Comparison of ENCODE assay signal across 8 cellular contexts in the genomic region with DNA sequence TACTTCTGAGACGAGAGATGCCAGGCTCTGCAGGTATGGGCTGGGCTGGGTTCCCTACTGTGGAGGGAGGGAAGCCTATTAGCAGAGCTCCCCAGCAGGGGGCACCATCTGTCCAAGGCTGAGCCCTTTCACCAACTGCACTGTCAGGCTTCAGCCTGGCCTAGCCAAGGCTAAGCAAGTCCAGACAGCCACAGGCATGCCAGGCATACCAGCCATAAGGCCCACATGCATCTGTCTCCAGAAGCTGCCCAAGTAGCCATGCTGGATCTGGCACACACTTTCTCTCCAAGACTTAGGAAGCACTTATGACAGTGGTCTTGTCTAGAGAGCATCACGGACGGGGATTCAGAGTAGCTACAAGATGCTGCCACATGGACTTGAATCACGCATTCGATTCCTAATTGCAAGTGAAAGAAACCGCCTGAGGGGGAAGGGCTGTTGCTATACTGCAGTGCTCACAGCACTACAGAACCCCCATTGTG. TPM values are rescaled to one million over a fixed set of nuclear protein-coding genes. Genes with fewer than 3 reads are reported as not detected.
DNase-seq lines count a peak whose midpoint lies in the region; ATAC-seq and TF ChIP-seq lines count a peak whose summit lies in the region.

No MANE protein-coding gene starts in this region.

- peak; percentile 48 for DNase-seq in DMS53 treated with DMSO at 0.1 percent for 48 hours (lab: John Stamatoyannopoulos, UW; ENCODE audit: unreplicated experiment)
- peak; percentile 83 for DNase-seq in M059J (ENCODE audit: low read depth)
- peak; percentile 46 for DNase-seq in SKM-1 treated with dmso at 0.1 percent for 144 hours (lab: John Stamatoyannopoulos, UW; ENCODE audit: unreplicated experiment)
- peak; percentile 61 for DNase-seq in activated naive CD8-positive, alpha-beta T cell treated with anti-CD3 and anti-CD28 coated beads for 36 hours
- peak; percentile 80 to 90 (median 81) for DNase-seq in heart left ventricle
- peak; percentile 71 for DNase-seq in putamen (ENCODE audit: low spot score)

- peak overlapping the region in 1 of 12 donors; percentile 37 for H3K27ac ChIP-seq in heart left ventricle

- H3K36me3 ChIP-seq in heart left ventricle: peaks cover 0 to 70% (median 53%) of the 10 kb centered on the region in 9 donors

- ATAC-seq in GM21723 (IDR thresholded peaks at IDR 0.05; ENCODE audit: unreplicated experiment) (peak; percentile 87), heart left ventricle (peak; percentile 97 to 98 (median 97)), HG03139 (IDR thresholded peaks at IDR 0.05; ENCODE audit: unreplicated experiment) (no peak)

- H3K9me3 Mint-ChIP-seq in activated naive CD8-positive, alpha-beta T cell treated with anti-CD3 and anti-CD28 coated beads for 36 hours: no peaks in the 10 kb centered on the region

- peaks cover 0 to 14% (median 1%) of the 10 kb centered on the region in 12 donors for H3K4me1 ChIP-seq in heart left ventricle

- H3K36me3 Mint-ChIP-seq in activated naive CD8-positive, alpha-beta T cell treated with anti-CD3 and anti-CD28 coated beads for 36 hours: peaks cover 22% of the 10 kb centered on the region

- H3K4me3 Mint-ChIP-seq in activated naive CD8-positive, alpha-beta T cell treated with anti-CD3 and anti-CD28 coated beads for 36 hours: no peak overlapping the region

- TF ChIP-seq CTCF in heart left ventricle (IDR thresholded peaks at IDR 0.05): peak; percentile 67 to 92 (median 84)

- TF ChIP-seq POLR2A in heart left ventricle (IDR thresholded peaks at IDR 0.05): no peak

- H3K27me3 ChIP-seq in heart left ventricle: no peaks in the 10 kb centered on the region

- H3K27ac Mint-ChIP-seq in activated naive CD8-positive, alpha-beta T cell treated with anti-CD3 and anti-CD28 coated beads for 36 hours: no peak overlapping the region

- H3K4me3 ChIP-seq in heart left ventricle: no peak overlapping the region

- no peaks in the 10 kb centered on the region for H3K9me3 ChIP-seq in heart left ventricle

- 59 to 88% (median 73%) methylated on average over 5 to 6 of the region's 6 CpGs for WGBS in heart left ventricle, 4 donors

- peaks cover 12% of the 10 kb centered on the region for H3K4me1 Mint-ChIP-seq in activated naive CD8-positive, alpha-beta T cell treated with anti-CD3 and anti-CD28 coated beads for 36 hours

- no peaks in the 10 kb centered on the region for H3K27me3 Mint-ChIP-seq in activated naive CD8-positive, alpha-beta T cell treated with anti-CD3 and anti-CD28 coated beads for 36 hours

- intact Hi-C loops in heart left ventricle (cut with DNase I): loop anchor here (1.0 to 10.0 kb wide), 13 partner anchors 37 to 513 kb away; partner anchors contain the start of gene GATA2 (in 4 of the 10)

RNA-seq across cellular contexts. Expression of gene RUVBL1, which starts 28.3 kb away (rescaled TPM):
- 93.9 and 127 TPM in 2 replicates for total RNA-seq in M059J (2014; rRNA removed; shearing (Covaris generic))
- total RNA-seq in activated naive CD8-positive, alpha-beta T cell treated with anti-CD3 and anti-CD28 coated beads for 36 hours: 100 to 1,000 TPM; 120 to 122 TPM
- total RNA-seq in heart left ventricle: 10 to 100 TPM; 19.1 to 39.9 (median 26.2) TPM
- 10 to 100 TPM; 14.1 to 44.6 TPM for polyA plus RNA-seq in heart left ventricle

RNA-seq across cellular contexts. Expression of gene SEC61A1, which starts 43.0 kb away (rescaled TPM):
- 469 and 512 TPM in 2 replicates for total RNA-seq in M059J (2014; rRNA removed; shearing (Covaris generic))
- total RNA-seq in activated naive CD8-positive, alpha-beta T cell treated with anti-CD3 and anti-CD28 coated beads for 36 hours: 100 to 1,000 TPM; 149 to 155 TPM
- 100 to 1,000 TPM in 2 of 9 donors, 10 to 100 TPM in 7; 52.7 to 116 (median 78.2) TPM for total RNA-seq in heart left ventricle
- 100 to 1,000 TPM in 1 of 2 donors, 10 to 100 TPM in 1; 36.5 to 179 TPM for polyA plus RNA-seq in heart left ventricle

RNA-seq across cellular contexts. Expression of gene EEFSEC, which starts 58.0 kb away (rescaled TPM):
- 13.8 and 14.3 TPM in 2 replicates for total RNA-seq in M059J (2014; rRNA removed; shearing (Covaris generic))
- total RNA-seq in activated naive CD8-positive, alpha-beta T cell treated with anti-CD3 and anti-CD28 coated beads for 36 hours: 10 to 100 TPM; 22.4 to 23.9 TPM
- 10 to 100 TPM; 17.8 to 48.0 (median 23.7) TPM for total RNA-seq in heart left ventricle
- 10 to 100 TPM; 17.5 to 19.4 TPM for polyA plus RNA-seq in heart left ventricle
